In the genomic region with DNA sequence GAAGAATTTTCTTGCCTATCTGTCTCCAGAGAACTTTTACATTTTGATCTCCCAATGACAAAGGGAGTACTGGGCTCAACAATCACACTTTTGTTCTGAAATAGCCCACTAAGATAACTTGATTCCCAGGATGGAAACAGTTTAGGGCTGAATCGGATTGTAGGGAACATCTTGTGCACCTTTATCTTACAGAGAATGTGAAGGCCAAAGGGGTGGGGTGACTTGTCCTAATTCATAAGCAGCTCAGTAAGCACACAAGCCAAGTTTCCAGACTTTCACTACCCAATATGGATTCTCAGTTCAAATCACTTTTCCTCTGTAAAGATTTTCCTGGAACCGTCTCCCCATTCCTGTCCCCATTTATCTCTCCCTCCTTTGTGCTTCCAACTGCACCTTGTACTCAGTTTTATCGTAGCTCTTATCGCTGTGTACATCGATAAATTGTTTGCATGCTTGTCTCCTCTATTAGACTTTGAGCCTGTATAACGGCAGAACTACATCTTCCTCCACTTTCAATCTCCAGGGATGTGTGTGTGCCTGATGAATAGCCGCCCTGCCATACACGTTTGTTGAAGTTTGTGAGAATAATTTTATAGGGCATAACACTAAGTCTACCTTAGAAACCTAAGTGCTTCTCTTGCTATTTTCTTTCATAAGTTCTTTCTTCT, we compare ENCODE assay signal across 17 cellular contexts.
A peak's percentile ranks its signal among the peaks of the same experiment; 100 is the strongest.
DNase-seq lines count a peak whose midpoint lies in the region; ATAC-seq, FAIRE-seq and TF ChIP-seq lines count a peak whose summit lies in the region.
"Had no signal": no experiment of that assay in that cellular context is flagged by ENCODE, and none has a peak within 500 bp of the region (broad histone marks: within the 10 kb centered on the region; RNA-seq: fewer than 3 reads in every experiment).

No MANE protein-coding gene starts in this region.

- H3K23me2 ChIP-seq in H1 (ENCODE audit: low read depth, low read length) = no peaks in the 10 kb centered on the region

- ATAC-seq in left lobe of liver = peak; percentile 61
- ATAC-seq: CD8-positive, alpha-beta T cell had no signal

- H3K4me3 ChIP-seq in HUES64 (ENCODE audit: low read length) = peak overlapping the region; percentile 36
- H3K4me3 ChIP-seq in H1 (ENCODE audit: extremely low read depth in 1 of 4, insufficient read depth in 2 of 4, low read depth in 3 of 4, low read length in 4 of 4) = peak overlapping the region in 2 of 4 experiments; percentile 7 to 57; a peak in 3 of 8 replicates
- H3K4me3 ChIP-seq: PC-9 had no signal

- H4K8ac ChIP-seq in H1 (ENCODE audit: extremely low read depth, insufficient read depth, low read length) = no peak overlapping the region

- H4K5ac ChIP-seq in H1 (ENCODE audit: insufficient read length, low read depth, low read length) = no peak overlapping the region

- peaks cover 52% of the 10 kb centered on the region for H3K4me1 ChIP-seq in HUES64 (ENCODE audit: insufficient read depth, low read length)
- H3K4me1 ChIP-seq in H1 (replicated peaks in 1 of 4; ENCODE audit: control insufficient read depth in 3 of 4, insufficient read depth in 4 of 4, low read length in 3 of 4) = peaks cover 4 to 26% (median 13%) of the 10 kb centered on the region in 4 experiments; a peak in 6 of 7 replicates

- no peak overlapping the region for H3K14ac ChIP-seq in H1 (ENCODE audit: insufficient read length)

- no peaks in the 10 kb centered on the region for H3K79me1 ChIP-seq in H1 (ENCODE audit: low read depth, low read length)

- H2BK20ac ChIP-seq in H1 (ENCODE audit: low read length) = no peak overlapping the region

- DNase-seq in H1 (ENCODE audit: low read depth in 1 of 2, low spot score in 2 of 2) = no peak
- no peak for DNase-seq in left lobe of liver (ENCODE audit: low spot score)
- DNase-seq in retina = peak; percentile 8
- DNase-seq in NOMO-1 (lab: John Stamatoyannopoulos, UW; ENCODE audit: unreplicated experiment in 2 of 2) = no peak
- DNase-seq in NK-92 treated with Interleukin-12 subunit alpha and Interleukin-12 subunit beta, amount 100 ng/mL, for 24 hours (lab: John Stamatoyannopoulos, UW) = no peak
- DNase-seq in H4 (ENCODE audit: low spot score) = no peak
- DNase-seq: CD8-positive, alpha-beta T cell; GF-D8; GOT3; MV-4-11; NCI-H146; NCI-H2081 treated with DMSO at 0.1 percent for 48 hours; NCI-H226; NCI-H69; PC-9 had no signal

- H3K18ac ChIP-seq in H1 (ENCODE audit: extremely low read depth, low read length) = no peak overlapping the region

- peak overlapping the region; percentile 77; the same call in 1 of the 2 replicates for H3K27ac ChIP-seq in HUES64 (ENCODE audit: low read depth, low read length)
- no peak overlapping the region for H3K27ac ChIP-seq in H1 (ENCODE audit: low read depth, low read length)
- H3K27ac ChIP-seq: PC-9 had no signal

- no peaks in the 10 kb centered on the region for H3K36me3 ChIP-seq in HUES64 (ENCODE audit: insufficient read depth, low read length)
- no peaks in the 10 kb centered on the region for H3K36me3 ChIP-seq in H1 (ENCODE audit: control insufficient read depth in 2 of 4, insufficient read depth in 4 of 4, low read length in 3 of 4)

- H2AK5ac ChIP-seq in H1 (ENCODE audit: low read depth, low read length) = 0 out of 2 replicates have a peak overlapping the region, but pooled peaks have one; percentile 65

- no peaks in the 10 kb centered on the region for H3K79me2 ChIP-seq in H1 (ENCODE audit: control insufficient read depth in 1 of 2, insufficient read depth in 2 of 2, low read length in 2 of 2)

- no peak overlapping the region for H2AFZ ChIP-seq in H1 (ENCODE audit: low read length)
- H2AFZ ChIP-seq: PC-9 had no signal

- no peak overlapping the region for H3K56ac ChIP-seq in H1 (replicated peaks; ENCODE audit: insufficient read length, low read depth, low read length)

- POLR2A ChIA-PET in H1 (lab: Charles Lee; ENCODE audit: partially characterized antibody) = no interaction called here

- TF ChIP-seq CTCF in H1 (IDR thresholded peaks at IDR 0.05; ENCODE audit: control extremely low read depth in 1 of 3, insufficient read depth in 1 of 3, low read depth in 1 of 3, low read length in 3 of 3) = no peak

- no peak overlapping the region for H2BK15ac ChIP-seq in H1 (ENCODE audit: low read length)

- peaks cover 17% of the 10 kb centered on the region for H3K27me3 ChIP-seq in HUES64 (ENCODE audit: insufficient read depth, low read length)
- H3K27me3 ChIP-seq in H1 (replicated peaks in 1 of 4; ENCODE audit: control insufficient read depth in 3 of 4, extremely low read depth in 1 of 4, insufficient read depth in 3 of 4, low read length in 3 of 4) = peaks cover 0 to 2% (median 0%) of the 10 kb centered on the region in 4 experiments; a peak in 3 of 7 replicates

- H3K9ac ChIP-seq in HUES64 (ENCODE audit: low read depth, low read length) (no peak overlapping the region; the same call in 1 of the 2 replicates), H1 (replicated peaks in 1 of 4; ENCODE audit: extremely low read depth in 1 of 4, low read depth in 3 of 4, low read length in 3 of 4) (no peak overlapping the region)

- H3K23ac ChIP-seq in H1 (ENCODE audit: insufficient read length) = no peak overlapping the region

- H3K9me3 ChIP-seq in HUES64 (ENCODE audit: insufficient read depth, low read depth, low read length) (no peaks in the 10 kb centered on the region), H1 (ENCODE audit: insufficient read depth in 2 of 2, low read depth in 1 of 2, low read length in 1 of 2) (no peaks in the 10 kb centered on the region)

- no peak for TF ChIP-seq POLR2A in H1 (IDR thresholded peaks at IDR 0.05; ENCODE audit: control extremely low read depth in 1 of 2, low read depth in 2 of 2, low read length in 2 of 2)

- TF ChIP-seq RAD21 in H1 (IDR thresholded peaks at IDR 0.05 in 1 of 2, conservative IDR thresholded peaks at IDR 0.05 in 1 of 2; ENCODE audit: low read depth in 2 of 2, low read length in 2 of 2) = no peak

- 67% methylated on average over 4 of the region's 8 CpGs for WGBS in HUES64
- WGBS in H1 (ENCODE audit: extremely low coverage in 1 of 2, insufficient coverage in 1 of 2, insufficient read length in 1 of 2, insufficient replicate concordance in 2 of 2, low coverage in 1 of 2, low lambda C conversion rate in 2 of 2, missing lambda C conversion rate in 1 of 2), 2 experiments = 45% methylated on average over 8 of the region's 8 CpGs; no CpG with 5 or more reads in 1 of the 2 experiments

- no peak overlapping the region for H4K91ac ChIP-seq in H1 (replicated peaks; ENCODE audit: insufficient read length, low read length)

- H3K4ac ChIP-seq in H1 (replicated peaks; ENCODE audit: insufficient read length, low read depth, low read length) = no peak overlapping the region

- FAIRE-seq in H1 (lab: Jason Lieb, UNC) = peak; percentile 74
- FAIRE-seq: GM19239 had no signal

- no peak overlapping the region for H2BK120ac ChIP-seq in H1 (replicated peaks; ENCODE audit: low read depth, low read length)

- CTCF ChIA-PET in H1 (lab: Charles Lee; ENCODE audit: partially characterized antibody) = interaction anchor here (1.2 kb wide), 1 partner anchor 25 kb away, joined by 3 read pairs; no protein-coding TSS in a partner anchor

- peak overlapping the region; percentile 64 to 81 for H3K4me2 ChIP-seq in H1 (ENCODE audit: insufficient read depth in 1 of 2, low read depth in 2 of 2, low read length in 2 of 2)
- H3K4me2 ChIP-seq: PC-9 had no signal

- TF ChIP-seq EP300 in H1 (IDR thresholded peaks at IDR 0.05; ENCODE audit: borderline replicate concordance in 1 of 2, low read depth in 2 of 2, low read length in 2 of 2) = no peak

- H2BK12ac ChIP-seq in H1 (ENCODE audit: low read depth, low read length) = 0 out of 2 replicates have a peak overlapping the region, but pooled peaks have one; percentile 43

- H2BK5ac ChIP-seq in H1 (ENCODE audit: low read depth, low read length) = no peak overlapping the region; the same call in 1 of the 2 replicates

- no peaks in the 10 kb centered on the region for H4K20me1 ChIP-seq in H1 (replicated peaks in 1 of 2; ENCODE audit: control insufficient read depth in 1 of 2, insufficient read depth in 2 of 2, low read length in 2 of 2)

TF ChIP-seq in H1, 55 proteins besides CTCF, POLR2A, EP300 and RAD21 (continues in another document):
- TF ChIP-seq EGR1 (IDR thresholded peaks at IDR 0.05; ENCODE audit: borderline replicate concordance, low read depth, low read length) (no peak), MAFK (IDR thresholded peaks at IDR 0.05; ENCODE audit: low read depth, low read length) (no peak), TCF12 (IDR thresholded peaks at IDR 0.05; ENCODE audit: low read depth, low read length) (no peak), KDM4A (IDR thresholded peaks at IDR 0.05; ENCODE audit: low read depth, low read length, severe bottlenecking) (no peak), SP1 (IDR thresholded peaks at IDR 0.05; ENCODE audit: low read depth, low read length) (no peak), POLR2AphosphoS5 (IDR thresholded peaks at IDR 0.05; ENCODE audit: low read depth, low read length) (no peak), SUZ12 (IDR thresholded peaks at IDR 0.05; ENCODE audit: low read length) (no peak), BRCA1 (IDR thresholded peaks at IDR 0.05; ENCODE audit: low read depth, low read length) (no peak), NANOG (IDR thresholded peaks at IDR 0.05; ENCODE audit: insufficient read depth, low read depth, low read length, poor library complexity, severe bottlenecking) (no peak), BCL11A (IDR thresholded peaks at IDR 0.05; ENCODE audit: low read depth in 2 of 2, low read length in 2 of 2) (no peak), EZH2 (IDR thresholded peaks at IDR 0.05; ENCODE audit: low read depth, low read length, severe bottlenecking) (no peak), PHF8 (conservative IDR thresholded peaks at IDR 0.05; ENCODE audit: low read depth, low read length) (no peak), POU5F1 (IDR thresholded peaks at IDR 0.05; ENCODE audit: low read depth, low read length) (no peak)
- TF ChIP-seq, protein P1, sequence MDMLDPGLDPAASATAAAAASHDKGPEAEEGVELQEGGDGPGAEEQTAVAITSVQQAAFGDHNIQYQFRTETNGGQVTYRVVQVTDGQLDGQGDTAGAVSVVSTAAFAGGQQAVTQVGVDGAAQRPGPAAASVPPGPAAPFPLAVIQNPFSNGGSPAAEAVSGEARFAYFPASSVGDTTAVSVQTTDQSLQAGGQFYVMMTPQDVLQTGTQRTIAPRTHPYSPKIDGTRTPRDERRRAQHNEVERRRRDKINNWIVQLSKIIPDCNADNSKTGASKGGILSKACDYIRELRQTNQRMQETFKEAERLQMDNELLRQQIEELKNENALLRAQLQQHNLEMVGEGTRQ (IDR thresholded peaks at IDR 0.05; ENCODE audit: low read length) = no peak
- TF ChIP-seq, protein P2, sequence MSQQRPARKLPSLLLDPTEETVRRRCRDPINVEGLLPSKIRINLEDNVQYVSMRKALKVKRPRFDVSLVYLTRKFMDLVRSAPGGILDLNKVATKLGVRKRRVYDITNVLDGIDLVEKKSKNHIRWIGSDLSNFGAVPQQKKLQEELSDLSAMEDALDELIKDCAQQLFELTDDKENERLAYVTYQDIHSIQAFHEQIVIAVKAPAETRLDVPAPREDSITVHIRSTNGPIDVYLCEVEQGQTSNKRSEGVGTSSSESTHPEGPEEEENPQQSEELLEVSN (IDR thresholded peaks at IDR 0.05) = no peak
